ENCODE assay signal across 13 cellular contexts in genomic region chr1:157849229-157849875, GRCh38. TPM values are rescaled to one million over a fixed set of nuclear protein-coding genes. Genes with fewer than 3 reads are reported as not detected.
A peak's percentile ranks its signal among the peaks of the same experiment; 100 is the strongest.
DNase-seq lines count a peak whose midpoint lies in the region; ATAC-seq, FAIRE-seq and TF ChIP-seq lines count a peak whose summit lies in the region.
"Had no signal": no experiment of that assay in that cellular context is flagged by ENCODE, and none has a peak within 500 bp of the region (broad histone marks: within the 10 kb centered on the region; RNA-seq: fewer than 3 reads in every experiment).

No MANE protein-coding gene starts in this region.

- DNase-seq in GM18507 (ENCODE audit: extremely low spot score, insufficient read length, low read depth): no peak
- DNase-seq in medulla oblongata (ENCODE audit: extremely low spot score): peak; percentile 59
- DNase-seq in prostate gland (ENCODE audit: low spot score): no peak
- DNase-seq in NCI-H748 (lab: John Stamatoyannopoulos, UW; ENCODE audit: unreplicated experiment): no peak
- DNase-seq in frontal cortex (ENCODE audit: low spot score in 2 of 2): no peak
- DNase-seq: cerebellar nuclear complex, DMS153, lower lobe of right lung had no signal

- H3K36me3 Mint-ChIP-seq in IgD-negative memory B cell: peaks cover under 1% of the 10 kb centered on the region

- peak overlapping the region; percentile 89 to 97 (median 90) for H3K27ac Mint-ChIP-seq in IgD-negative memory B cell

- peak; percentile 90 for FAIRE-seq in GM18507 (lab: Jason Lieb, UNC)
- FAIRE-seq in frontal cortex (lab: Jason Lieb, UNC): no peak

- H3K27me3 Mint-ChIP-seq in IgD-negative memory B cell: no peaks in the 10 kb centered on the region

- H3K4me1 Mint-ChIP-seq in IgD-negative memory B cell: peaks cover 32 to 45% (median 33%) of the 10 kb centered on the region in 3 donors

- no peaks in the 10 kb centered on the region for H3K9me3 Mint-ChIP-seq in IgD-negative memory B cell

- H3K36me3 ChIP-seq in prostate gland: no peaks in the 10 kb centered on the region
- H3K36me3 ChIP-seq: lower lobe of right lung had no signal

- no peak for TF ChIP-seq POLR2A in prostate gland (IDR thresholded peaks at IDR 0.05)

- TF ChIP-seq CTCF in prostate gland (IDR thresholded peaks at IDR 0.05): no peak

- no peaks in the 10 kb centered on the region for H3K27me3 ChIP-seq in prostate gland (replicated peaks; ENCODE audit: insufficient read depth)

- peak overlapping the region; percentile 75 to 99 (median 90) for H3K4me3 Mint-ChIP-seq in IgD-negative memory B cell

- no peak overlapping the region for H3K27ac ChIP-seq in prostate gland
- H3K27ac ChIP-seq: lower lobe of right lung had no signal

- ATAC-seq in GM21619 (IDR thresholded peaks at IDR 0.05; ENCODE audit: unreplicated experiment) (peak; percentile 83), SK-N-SH treated with all-trans-retinoic acid at 6 μM for 48 hours (no peak)

- H3K4me3 ChIP-seq in prostate gland: no peak overlapping the region
- H3K4me3 ChIP-seq: lower lobe of right lung had no signal

- H3K4me1 ChIP-seq in prostate gland (replicated peaks): no peaks in the 10 kb centered on the region
- H3K4me1 ChIP-seq: lower lobe of right lung had no signal

- intact Hi-C loops in prostate gland (cut with DNase I): no loop called here

- WGBS in prostate gland: 83% methylated on average over 2 of the region's 2 CpGs

- no peaks in the 10 kb centered on the region for H3K9me3 ChIP-seq in prostate gland
- H3K9me3 ChIP-seq: lower lobe of right lung had no signal

TF ChIP-seq in SK-N-SH treated with all-trans-retinoic acid at 6 μM for 48 hours, 23 proteins besides CTCF, POLR2A, EP300 and RAD21:
- no peak for TF ChIP-seq TSHZ2 (CRISPR knock-in tag; IDR thresholded peaks at IDR 0.05)

RNA-seq across cellular contexts. Expression of gene CD5L, which starts 7.7 kb away (rescaled TPM):
- polyA plus RNA-seq in IgD-negative memory B cell: not detected
- total RNA-seq in prostate gland (not detected), frontal cortex (under 0.01 TPM)
- total RNA-seq: NCI-H460, skeletal muscle tissue had no signal

RNA-seq across cellular contexts. Expression of gene FCRL1, which starts 29.4 kb away (rescaled TPM):
- 141 TPM for polyA plus RNA-seq in IgD-negative memory B cell
- total RNA-seq in prostate gland: under 1 TPM in 1 of 2 donors, not detected in 1; 0.09 TPM
- total RNA-seq in frontal cortex: not detected
- total RNA-seq: NCI-H460 had no signal
